Comparison of ENCODE assay signal across 2 cellular contexts in genomic region chr7:100640438-100641410, GRCh38.
TF ChIP-seq lines count a peak whose summit lies in the region.

No MANE protein-coding gene starts in this region.

TF ChIP-seq in SK-N-SH, 30 proteins besides CTCF, POLR2A, EP300 and RAD21 (continued from another document):
- TF ChIP-seq IRF3 (IDR thresholded peaks at IDR 0.05; ENCODE audit: low read depth, low read length) = no peak

TF ChIP-seq in HepG2, 621 proteins besides CTCF, POLR2A, EP300 and RAD21 (continued from another document):
- TF ChIP-seq SRY (CRISPR knock-in tag; IDR thresholded peaks at IDR 0.05) (no peak), ZNF770 (CRISPR knock-in tag; IDR thresholded peaks at IDR 0.05) (peak; percentile 67; the same call in 1 of the 2 replicates), HMG20B (CRISPR knock-in tag; conservative IDR thresholded peaks at IDR 0.05) (no peak), ZNF224 (CRISPR knock-in tag; IDR thresholded peaks at IDR 0.05) (no peak), HOXD1 (CRISPR knock-in tag; IDR thresholded peaks at IDR 0.05) (no peak), ZNF225 (CRISPR knock-in tag; IDR thresholded peaks at IDR 0.05) (no peak), BRCA1 (CRISPR knock-in tag; IDR thresholded peaks at IDR 0.05) (no peak), ZFY (CRISPR knock-in tag; IDR thresholded peaks at IDR 0.05) (no peak), ZNF580 (CRISPR knock-in tag; IDR thresholded peaks at IDR 0.05; ENCODE audit: borderline replicate concordance, low read depth) (no peak), ZKSCAN1 (IDR thresholded peaks at IDR 0.05; ENCODE audit: low read length) (no peak)
